Comparison of ENCODE assay signal across 1 cellular context in genomic region chr1:27624467-27625233, GRCh38.
TF ChIP-seq lines count a peak whose summit lies in the region.

No MANE protein-coding gene starts in this region.

TF ChIP-seq in GM23338, 12 proteins besides CTCF, POLR2A, EP300 and RAD21 (continued from another document):
- TF ChIP-seq REST (IDR thresholded peaks at IDR 0.05; ENCODE audit: unreplicated experiment) (no peak), EZH2 (IDR thresholded peaks at IDR 0.05; ENCODE audit: low read depth, unreplicated experiment) (no peak), STAT1 (IDR thresholded peaks at IDR 0.05; ENCODE audit: unreplicated experiment) (no peak), ZNF114 (CRISPR knock-in tag; IDR thresholded peaks at IDR 0.05) (no peak), EZH2phosphoT487 (IDR thresholded peaks at IDR 0.05; ENCODE audit: unreplicated experiment) (no peak), CREB1 (CRISPR knock-in tag; IDR thresholded peaks at IDR 0.05; ENCODE audit: low read depth) (no peak), JUNB (IDR thresholded peaks at IDR 0.05; ENCODE audit: unreplicated experiment) (no peak), NANOG (IDR thresholded peaks at IDR 0.05; ENCODE audit: borderline replicate concordance) (no peak), POLR2AphosphoS5 (IDR thresholded peaks at IDR 0.05; ENCODE audit: low read depth) (no peak)
